ENCODE assay signal across 20 cellular contexts in the genomic region with DNA sequence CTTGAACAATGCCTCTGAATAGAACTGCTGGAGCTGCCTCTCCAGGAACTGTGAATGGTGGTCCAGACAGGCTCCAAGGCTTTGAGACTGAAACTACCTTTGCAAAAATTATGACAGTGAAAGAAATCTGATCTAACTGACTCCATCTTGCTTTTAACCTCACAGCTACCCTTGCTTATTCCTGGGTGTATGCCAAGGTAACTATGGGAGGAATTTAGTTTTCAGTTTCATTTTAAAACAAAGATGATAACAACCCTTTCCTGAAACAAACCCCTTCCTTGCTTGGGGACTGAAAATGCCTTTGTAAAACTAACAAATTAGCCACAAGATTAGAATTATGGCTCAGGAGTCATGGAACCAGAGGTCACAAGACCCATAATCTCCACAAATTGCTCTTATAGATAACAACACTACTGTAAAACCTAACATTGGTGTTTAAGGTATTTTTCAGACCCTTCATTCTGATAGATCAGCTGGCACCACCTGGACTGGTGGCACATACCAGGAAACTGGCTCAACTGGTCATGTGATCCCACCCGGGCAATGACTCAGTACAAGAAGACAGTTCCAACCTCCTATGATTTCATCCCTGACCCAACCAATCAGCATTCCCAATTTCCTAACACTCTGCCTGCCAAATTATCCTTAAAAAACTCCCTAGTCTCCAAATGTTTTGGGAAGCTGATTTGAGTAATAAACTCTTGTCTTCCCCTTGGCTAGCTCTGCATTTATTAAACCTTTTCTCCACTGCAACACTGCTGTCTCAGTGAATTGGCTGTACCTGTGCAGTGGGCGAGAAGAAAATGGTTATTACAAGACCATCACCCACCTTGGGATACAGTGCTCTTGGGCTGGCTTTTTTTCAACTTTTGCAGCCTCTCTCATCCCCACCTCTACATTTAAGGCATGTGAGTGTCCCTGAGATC.
A peak's percentile ranks its signal among the peaks of the same experiment; 100 is the strongest.
DNase-seq lines count a peak whose midpoint lies in the region; FAIRE-seq and TF ChIP-seq lines count a peak whose summit lies in the region.
"Had no signal": no experiment of that assay in that cellular context is flagged by ENCODE, and none has a peak within 500 bp of the region (broad histone marks: within the 10 kb centered on the region; RNA-seq: fewer than 3 reads in every experiment).

No MANE protein-coding gene starts in this region.

- FAIRE-seq in bronchial epithelial cell (lab: Jason Lieb, UNC) (no peak), GM12891 (lab: Jason Lieb, UNC) (no peak)
- FAIRE-seq: GM12892 had no signal

- TF ChIP-seq POLR2A in GM12891 (IDR thresholded peaks at IDR 0.05; ENCODE audit: low read depth, low read length), result no peak
- no peak for TF ChIP-seq POLR2A in erythroblast (IDR thresholded peaks at IDR 0.05; ENCODE audit: low read length)

- H3K4me3 ChIP-seq in bronchial epithelial cell (ENCODE audit: low read depth, low read length), result no peak overlapping the region
- H3K4me3 ChIP-seq: BLaER1, HAP-1 had no signal

- TF ChIP-seq CTCF in bronchial epithelial cell (IDR thresholded peaks at IDR 0.05; ENCODE audit: insufficient read depth, low read length, severe bottlenecking), result no peak

- H3K36me3 ChIP-seq in bronchial epithelial cell (ENCODE audit: control insufficient read depth, insufficient read depth, low read length), result no peaks in the 10 kb centered on the region
- H3K36me3 ChIP-seq: BLaER1, HAP-1 had no signal

- peak; percentile 55 for DNase-seq in A172 (ENCODE audit: low spot score)
- peak; percentile 81 for DNase-seq in H4 (ENCODE audit: low spot score)
- peak; percentile 8 for DNase-seq in NCI-H2196 (lab: John Stamatoyannopoulos, UW; ENCODE audit: unreplicated experiment)
- DNase-seq in bronchial epithelial cell (ENCODE audit: low read depth), result peak; percentile 1
- DNase-seq in LoVo (ENCODE audit: low spot score), result no peak
- DNase-seq in GM12891 (ENCODE audit: insufficient read length, low spot score), result no peak
- DNase-seq in stimulated activated CD4-positive, alpha-beta T cell treated with anti-CD3 and anti-CD28 coated beads, Interleukin-15, amount 100 ng/mL, for 24 hours, result no peak
- no peak for DNase-seq in erythroblast (lab: John Stamatoyannopoulos, UW)
- DNase-seq: CD4-positive, alpha-beta T cell; COR-L47; DMS153; NCI-H1105 treated with DMSO at 0.1 percent for 48 hours; NCI-H2081 treated with DMSO at 0.1 percent for 48 hours; NCI-H446 treated with DMSO at 0.1 percent for 48 hours; NCI-H526 treated with DMSO at 0.1 percent for 48 hours; PC-3; SHP77 had no signal

- no peaks in the 10 kb centered on the region for H3K27me3 ChIP-seq in bronchial epithelial cell (ENCODE audit: control insufficient read depth, insufficient read depth, low read length)
- H3K27me3 ChIP-seq: BLaER1 had no signal

TF ChIP-seq in GM12891, 5 proteins besides CTCF, POLR2A, EP300 and RAD21:
- no peak for TF ChIP-seq POLR2AphosphoS5 (IDR thresholded peaks at IDR 0.05; ENCODE audit: low read depth, low read length)
- TF ChIP-seq TAF1 (IDR thresholded peaks at IDR 0.05; ENCODE audit: low read depth, low read length), result no peak
- TF ChIP-seq PAX5 (IDR thresholded peaks at IDR 0.05; ENCODE audit: insufficient read depth, low read length, severe bottlenecking), result no peak
- TF ChIP-seq SPI1 (IDR thresholded peaks at IDR 0.05; ENCODE audit: low read depth, low read length), result no peak
- no peak for TF ChIP-seq POU2F2 (IDR thresholded peaks at IDR 0.05; ENCODE audit: low read depth, low read length)

Comparison
In these comparisons a context has a peak if more than half of its experiments do, and no peak if none do; other contexts are left out.
1. DNase-seq: peak in A172 (single experiment), H4 (single experiment), NCI-H2196 (single experiment) and bronchial epithelial cell (single experiment); none in LoVo (single experiment), GM12891 (single experiment), stimulated activated CD4-positive, alpha-beta T cell treated with anti-CD3 and anti-CD28 coated beads, Interleukin-15, amount 100 ng/mL, for 24 hours (single experiment) and erythroblast (0 of 2).